18 cellular contexts compared by ENCODE assay signal in genomic region chr1:63729227-63729620, GRCh38. TPM values are rescaled to one million over a fixed set of nuclear protein-coding genes. Genes with fewer than 3 reads are reported as not detected.
DNase-seq lines count a peak whose midpoint lies in the region; TF ChIP-seq lines count a peak whose summit lies in the region.
"Had no signal": no experiment of that assay in that cellular context is flagged by ENCODE, and none has a peak within 500 bp of the region (broad histone marks: within the 10 kb centered on the region; RNA-seq: fewer than 3 reads in every experiment).

No MANE protein-coding gene starts in this region.

- H3K9me3 ChIP-seq in BLaER1 treated with 17β-estradiol and CSF1 and Interleukin-3, amounts not matched to agents 10 nM and 100 nM (replicated peaks in 1 of 11): peaks cover 0 to 29% (median 16%) of the 10 kb centered on the region in 11 experiments; a peak in 18 of 22 replicates
- no peaks in the 10 kb centered on the region for H3K9me3 ChIP-seq in parathyroid adenoma (ENCODE audit: control insufficient read depth, low read length)
- H3K9me3 ChIP-seq: SJCRH30 had no signal

- TF ChIP-seq CTCF in VCaP (conservative IDR thresholded peaks at IDR 0.05) (no peak), fibroblast of villous mesenchyme (IDR thresholded peaks at IDR 0.05; ENCODE audit: insufficient read depth, low read depth, low read length) (no peak), parathyroid adenoma (IDR thresholded peaks at IDR 0.05) (no peak)

- H3K27ac ChIP-seq in BLaER1 treated with 17β-estradiol and CSF1 and Interleukin-3, amounts not matched to agents 10 nM and 100 nM: no peak overlapping the region
- H3K27ac ChIP-seq in VCaP (peak overlapping the region; percentile 61), parathyroid adenoma (peak overlapping the region; percentile 90)
- H3K27ac ChIP-seq: HL-60, SJCRH30 had no signal

- H3K4me3 ChIP-seq in BLaER1 treated with 17β-estradiol and CSF1 and Interleukin-3, amounts not matched to agents 10 nM and 100 nM: no peak overlapping the region
- H3K4me3 ChIP-seq in fibroblast of villous mesenchyme (ENCODE audit: low read depth, low read length) (no peak overlapping the region), parathyroid adenoma (ENCODE audit: low read depth, low read length) (no peak overlapping the region)
- H3K4me3 ChIP-seq: SJCRH30 had no signal

- no peaks in the 10 kb centered on the region for H3K79me2 ChIP-seq in parathyroid adenoma

- no peaks in the 10 kb centered on the region for H4K20me1 ChIP-seq in BLaER1 treated with 17β-estradiol and CSF1 and Interleukin-3, amounts not matched to agents 10 nM and 100 nM

- no peaks in the 10 kb centered on the region for H3K27me3 ChIP-seq in BLaER1 treated with 17β-estradiol and CSF1 and Interleukin-3, amounts not matched to agents 10 nM and 100 nM
- no peaks in the 10 kb centered on the region for H3K27me3 ChIP-seq in parathyroid adenoma (ENCODE audit: control insufficient read depth, insufficient read depth, low read length)
- H3K27me3 ChIP-seq: SJCRH30 had no signal

- H2AFZ ChIP-seq in parathyroid adenoma: peak overlapping the region; percentile 63

- DNase-seq in fibroblast of villous mesenchyme (ENCODE audit: low read depth) (peak; percentile 46), SKM-1 treated with dmso at 0.1 percent for 144 hours (lab: John Stamatoyannopoulos, UW; ENCODE audit: unreplicated experiment) (no peak), cerebellar cortex (ENCODE audit: low spot score) (no peak), OCI-M1 (lab: John Stamatoyannopoulos, UW) (no peak)
- DNase-seq: CD4-positive, CD25-positive, alpha-beta regulatory T cell; DMS79; KBM-7; NCI-H1092 treated with DMSO at 0.1 percent for 48 hours; NCI-H1436 treated with DMSO at 0.1 percent for 48 hours; NCI-H226; NCI-H510A treated with DMSO at 0.1 percent for 48 hours; NCI-H748 treated with DMSO at 0.1 percent for 48 hours; NK-92 treated with Interleukin-12 subunit alpha and Interleukin-12 subunit beta, amount 100 ng/mL, for 24 hours had no signal

- no peak overlapping the region for H3K9ac ChIP-seq in BLaER1 treated with 17β-estradiol and CSF1 and Interleukin-3, amounts not matched to agents 10 nM and 100 nM
- H3K9ac ChIP-seq in parathyroid adenoma: no peak overlapping the region

- no peaks in the 10 kb centered on the region for H3K36me3 ChIP-seq in BLaER1 treated with 17β-estradiol and CSF1 and Interleukin-3, amounts not matched to agents 10 nM and 100 nM
- H3K36me3 ChIP-seq in parathyroid adenoma (ENCODE audit: control insufficient read depth, insufficient read depth, low read length): no peaks in the 10 kb centered on the region
- H3K36me3 ChIP-seq: SJCRH30 had no signal

- H3K4me2 ChIP-seq in BLaER1 treated with 17β-estradiol and CSF1 and Interleukin-3, amounts not matched to agents 10 nM and 100 nM: peak overlapping the region; percentile 34 to 72 (median 61); a peak in 18 of 22 replicates
- H3K4me2 ChIP-seq in parathyroid adenoma (ENCODE audit: low read length): peak overlapping the region; percentile 25

- peaks cover 38 to 46% (median 42%) of the 10 kb centered on the region in 10 experiments for H3K4me1 ChIP-seq in BLaER1 treated with 17β-estradiol and CSF1 and Interleukin-3, amounts not matched to agents 10 nM and 100 nM
- H3K4me1 ChIP-seq in parathyroid adenoma: peaks cover 20% of the 10 kb centered on the region

RNA-seq across cellular contexts. Expression of gene ROR1, which starts 44.6 kb away (rescaled TPM):
- total RNA-seq in fibroblast of villous mesenchyme: 8.6 and 10.3 TPM in 2 replicates
- total RNA-seq: CD4-positive, CD25-positive, alpha-beta regulatory T cell had no signal

Comparison
In these comparisons a context has a peak if more than half of its experiments do, and no peak if none do; other contexts are left out.
1. H3K27ac ChIP-seq: peak in VCaP (single experiment) and parathyroid adenoma (single experiment); none in BLaER1 treated with 17β-estradiol and CSF1 and Interleukin-3, amounts not matched to agents 10 nM and 100 nM (0 of 11).